7 cellular contexts compared by ENCODE assay signal in the genomic region with DNA sequence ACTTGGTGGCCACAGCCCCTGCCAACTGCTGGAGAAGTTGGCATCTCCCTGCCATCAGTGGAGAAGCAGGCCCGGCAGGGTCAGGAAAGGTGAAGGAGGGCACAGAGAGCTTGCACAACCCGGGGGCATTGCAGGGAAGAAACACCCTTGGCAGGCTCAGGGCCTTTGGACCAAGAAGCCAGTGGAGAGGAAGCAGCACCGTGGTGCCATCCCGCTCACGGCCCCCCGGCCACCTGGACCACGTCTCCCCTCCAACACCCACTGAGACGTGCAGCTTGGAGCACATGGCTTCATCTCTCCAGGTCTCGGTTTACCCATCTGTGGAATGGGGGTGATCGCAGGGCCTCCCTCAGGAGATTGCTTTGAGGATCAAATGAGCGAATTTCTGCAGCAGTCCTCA.
"Had no signal": no experiment of that assay in that cellular context is flagged by ENCODE, and none has a peak within 500 bp of the region (broad histone marks: within the 10 kb centered on the region; RNA-seq: fewer than 3 reads in every experiment).

No MANE protein-coding gene starts in this region.

- H2AFZ ChIP-seq: GM23338 had no signal

- FAIRE-seq: H1, H54, HTR-8/SVneo had no signal

- ATAC-seq: GM23338 had no signal

- H3K4me2 ChIP-seq: GM23338 had no signal

- H3K4me3 ChIP-seq: GM23338 had no signal

- DNase-seq: H9, HCEC 1CT, KG1 had no signal
